In genomic region chr2:71465356-71465755, GRCh38 we compare ENCODE assay signal across 19 cellular contexts. TPM values are rescaled to one million over a fixed set of nuclear protein-coding genes. Genes with fewer than 3 reads are reported as not detected.
DNase-seq lines count a peak whose midpoint lies in the region; ATAC-seq and TF ChIP-seq lines count a peak whose summit lies in the region.
"Had no signal": no experiment of that assay in that cellular context is flagged by ENCODE, and none has a peak within 500 bp of the region (broad histone marks: within the 10 kb centered on the region; RNA-seq: fewer than 3 reads in every experiment).

No MANE protein-coding gene starts in this region.

- H3K4me3 ChIP-seq in HUES64 (ENCODE audit: low read length) (peak overlapping the region; percentile 57; the same call in 1 of the 2 replicates), iPS-18a (ENCODE audit: low read length) (peak overlapping the region; percentile 59), gastrocnemius medialis (no peak overlapping the region)
- H3K4me3 ChIP-seq: HAP-1 had no signal

- H3K27ac ChIP-seq in HUES64 (ENCODE audit: low read depth, low read length) (no peak overlapping the region), iPS-18a (ENCODE audit: low read length) (no peak overlapping the region), gastrocnemius medialis (peak overlapping the region; percentile 77 to 99 (median 86))
- H3K27ac ChIP-seq: RWPE1, SJSA1 had no signal

- H3K4me1 ChIP-seq in ES-I3 (ENCODE audit: insufficient read depth, low read length) = peaks cover 13% of the 10 kb centered on the region
- H3K4me1 ChIP-seq in HUES64 (ENCODE audit: insufficient read depth, low read length) = peaks cover 6% of the 10 kb centered on the region
- peaks cover 14% of the 10 kb centered on the region for H3K4me1 ChIP-seq in iPS-18a (ENCODE audit: control insufficient read depth, low read depth, low read length)
- H3K4me1 ChIP-seq in gastrocnemius medialis = peaks cover 72 to 90% of the 10 kb centered on the region in 2 donors
- H3K4me1 ChIP-seq: HAP-1 had no signal

- H3K27me3 ChIP-seq in HUES64 (ENCODE audit: insufficient read depth, low read length) (peaks cover 91% of the 10 kb centered on the region), iPS-18a (ENCODE audit: control insufficient read depth, insufficient read depth, low read length) (peaks cover 73% of the 10 kb centered on the region), gastrocnemius medialis (no peaks in the 10 kb centered on the region)
- H3K27me3 ChIP-seq: SJSA1 had no signal

- no peak for ATAC-seq in gastrocnemius medialis

- H3K9me3 ChIP-seq in ES-I3 (ENCODE audit: control insufficient read depth, insufficient read depth, low read length) (peaks cover 4% of the 10 kb centered on the region; the same call in 1 of the 2 replicates), HUES64 (ENCODE audit: insufficient read depth, low read depth, low read length) (peaks cover 3% of the 10 kb centered on the region; the same call in 1 of the 2 replicates), iPS-18a (ENCODE audit: control insufficient read depth, low read depth, low read length) (no peaks in the 10 kb centered on the region), gastrocnemius medialis (no peaks in the 10 kb centered on the region)
- H3K9me3 ChIP-seq: HAP-1, SJSA1 had no signal

- 56% methylated on average over 11 of the region's 11 CpGs for WGBS in HUES64

- no peak for TF ChIP-seq POLR2A in gastrocnemius medialis (IDR thresholded peaks at IDR 0.05)

- DNase-seq in gastrocnemius medialis = peak in 1 of 2 donors; percentile 14
- DNase-seq in NCI-H1048 (lab: John Stamatoyannopoulos, UW) = no peak
- DNase-seq in superior temporal gyrus (ENCODE audit: extremely low spot score) = no peak
- DNase-seq in T-helper 9 cell = no peak
- DNase-seq: CD4-positive, alpha-beta T cell; DND-41; MV-4-11; NCI-H1436 treated with DMSO at 0.1 percent for 48 hours; NCI-H2081; NCI-H2227 treated with DMSO at 0.1 percent for 48 hours; NCI-H69; NK-92 treated with Interleukin-12 subunit alpha and Interleukin-12 subunit beta, amount 100 ng/mL, for 24 hours; OCI-M1 had no signal

- no peak for TF ChIP-seq CTCF in gastrocnemius medialis (IDR thresholded peaks at IDR 0.05 in 4 of 5, conservative IDR thresholded peaks at IDR 0.05 in 1 of 5)

- no peaks in the 10 kb centered on the region for H3K36me3 ChIP-seq in ES-I3 (ENCODE audit: insufficient read depth, low read length)
- H3K36me3 ChIP-seq in HUES64 (ENCODE audit: insufficient read depth, low read length) = no peaks in the 10 kb centered on the region
- H3K36me3 ChIP-seq in iPS-18a (ENCODE audit: control insufficient read depth, low read depth, low read length) = no peaks in the 10 kb centered on the region
- no peaks in the 10 kb centered on the region for H3K36me3 ChIP-seq in gastrocnemius medialis
- H3K36me3 ChIP-seq: HAP-1 had no signal

- intact Hi-C loops in gastrocnemius medialis (cut with DNase I; ENCODE audit: low total_unique reads) = no loop called here

- peak overlapping the region; percentile 50; the same call in 1 of the 2 replicates for H3K9ac ChIP-seq in ES-I3 (ENCODE audit: low read depth, low read length)
- H3K9ac ChIP-seq in HUES64 (ENCODE audit: low read depth, low read length) = no peak overlapping the region
- no peak overlapping the region for H3K9ac ChIP-seq in iPS-18a (ENCODE audit: low read length)

- in situ Hi-C loops in gastrocnemius medialis (cut with MboI; ENCODE audit: low sequenced_read_pairs in 4 of 4) = loop anchor here in 2 of 4 donors (5.0 to 10.0 kb wide), 2 partner anchors 42 to 49 kb away; no protein-coding TSS in a partner anchor

RNA-seq across cellular contexts. Expression of gene DYSF, which starts 12.0 kb away (rescaled TPM):
- 5.6 TPM for polyA plus RNA-seq in HUES64 (2013, experiment 1 of 2)
- 5.8 TPM for polyA plus RNA-seq in HUES64 (2013, experiment 2 of 2)
- 100 to 1,000 TPM in 2 of 4 donors, 10 to 100 TPM in 2; 40.7 to 267 (median 153) TPM for total RNA-seq in gastrocnemius medialis

Comparison
In these comparisons a context has a peak if more than half of its experiments do, and no peak if none do; other contexts are left out.
1. H3K27ac ChIP-seq: peak in gastrocnemius medialis (4 of 4); none in HUES64 (single experiment) and iPS-18a (single experiment).
2. H3K4me3 ChIP-seq: peak in HUES64 (single experiment) and iPS-18a (single experiment); none in gastrocnemius medialis (0 of 4).